ENCODE assay signal across 31 cellular contexts in genomic region chr3:149397528-149397927, GRCh38. TPM values are rescaled to one million over a fixed set of nuclear protein-coding genes. Genes with fewer than 3 reads are reported as not detected.
"Had no signal": no experiment of that assay in that cellular context is flagged by ENCODE, and none has a peak within 500 bp of the region (broad histone marks: within the 10 kb centered on the region; RNA-seq: fewer than 3 reads in every experiment).

No MANE protein-coding gene starts in this region.

- H3K4me3 ChIP-seq: adrenal gland, body of pancreas, esophagus muscularis mucosa, gastroesophageal sphincter, heart right ventricle, hepatocyte had no signal

- H3K4me1 ChIP-seq: gastroesophageal sphincter had no signal

- H3K27ac ChIP-seq: adrenal gland, esophagus muscularis mucosa, gastroesophageal sphincter, heart right ventricle had no signal

- H3K27me3 ChIP-seq: adrenal gland, body of pancreas, esophagus muscularis mucosa, gastroesophageal sphincter, heart right ventricle, hepatocyte had no signal

- H3K9me3 ChIP-seq: adrenal gland, body of pancreas, esophagus muscularis mucosa, gastroesophageal sphincter had no signal

- ATAC-seq: activated CD4-positive, alpha-beta T cell treated with anti-CD3 and anti-CD28 coated beads for 36 hours; activated CD8-positive, alpha-beta memory T cell treated with anti-CD3 and anti-CD28 coated beads, Interleukin-2, amount 10 ng/mL, durations not matched to agents 7 days and 5 days; activated CD8-positive, alpha-beta T cell treated with anti-CD3 and anti-CD28 coated beads, Interleukin-2, amount 10 ng/mL, durations not matched to agents 7 days and 5 days; activated naive CD8-positive, alpha-beta T cell treated with anti-CD3 and anti-CD28 coated beads, Interleukin-2, amount 50 U/mL, for 24 hours; body of pancreas; effector memory CD8-positive, alpha-beta T cell; gastroesophageal sphincter; heart right ventricle had no signal

- DNase-seq: activated CD4-positive, alpha-beta memory T cell treated with anti-CD3 and anti-CD28 coated beads for 36 hours; activated CD4-positive, alpha-beta T cell treated with anti-CD3 and anti-CD28 coated beads for 36 hours; activated CD4-positive, alpha-beta T cell treated with anti-CD3 and anti-CD28 coated beads, Interleukin-2, amount 10 ng/mL, durations not matched to agents 24 days and 14 days; activated CD4-positive, CD25-positive, alpha-beta regulatory T cell; activated CD4-positive, CD25-positive, alpha-beta regulatory T cell treated with anti-CD3 and anti-CD28 coated beads, Interleukin-2, amount 50 U/mL, for 72 hours; activated CD8-positive, alpha-beta memory T cell treated with anti-CD3 and anti-CD28 coated beads, Interleukin-2, amount 10 ng/mL, durations not matched to agents 7 days and 5 days; activated CD8-positive, alpha-beta memory T cell treated with anti-CD3 and anti-CD28 coated beads, Interleukin-2, amount 50 U/mL, for 4 hours; activated CD8-positive, alpha-beta T cell treated with anti-CD3 and anti-CD28 coated beads, Interleukin-2, amount 10 ng/mL, durations not matched to agents 7 days and 5 days; activated effector memory CD4-positive, alpha-beta T cell treated with anti-CD3 and anti-CD28 coated beads, Interleukin-2, amount 50 U/mL, for 16 hours; activated naive CD4-positive, alpha-beta T cell treated with anti-CD3 and anti-CD28 coated beads for 36 hours; activated naive CD8-positive, alpha-beta T cell treated with anti-CD3 and anti-CD28 coated beads for 36 hours; activated naive CD8-positive, alpha-beta T cell treated with anti-CD3 and anti-CD28 coated beads, Interleukin-2, amount 50 U/mL, for 24 hours; activated T-cell treated with anti-CD3 and anti-CD28 coated beads, Interleukin-2, amount 50 U/mL, for 1 hour; activated T-cell treated with anti-CD3 and anti-CD28 coated beads, Interleukin-2, amount 50 U/mL, for 48 hours; adrenal gland; amygdala; aorta; body of pancreas; caudate nucleus; cortex of kidney; dermis blood vessel endothelial cell; effector CD4-positive, alpha-beta T cell; effector memory CD8-positive, alpha-beta T cell; erythroblast; foreskin melanocyte; heart right ventricle had no signal

- H3K36me3 ChIP-seq: adrenal gland, esophagus muscularis mucosa, gastroesophageal sphincter, heart right ventricle had no signal

RNA-seq across cellular contexts. Expression of gene TM4SF1, which starts 20.1 kb away (rescaled TPM):
- total RNA-seq: activated CD4-positive, alpha-beta T cell treated with anti-CD3 and anti-CD28 coated beads for 36 hours; activated CD8-positive, alpha-beta memory T cell treated with anti-CD3 and anti-CD28 coated beads for 36 hours; activated CD8-positive, alpha-beta memory T cell treated with anti-CD3 and anti-CD28 coated beads, Interleukin-2, amount 10 ng/mL, durations not matched to agents 7 days and 5 days; activated CD8-positive, alpha-beta T cell treated with anti-CD3 and anti-CD28 coated beads, Interleukin-2, amount 10 ng/mL, durations not matched to agents 7 days and 5 days; activated naive CD4-positive, alpha-beta T cell treated with anti-CD3 and anti-CD28 coated beads for 36 hours; activated naive CD8-positive, alpha-beta T cell treated with anti-CD3 and anti-CD28 coated beads for 36 hours; activated T-helper 2 cell treated with anti-CD3 and anti-CD28 coated beads, Interferon-gamma antibody, Interleukin-2, Interleukin-4, amounts not matched to agents 10 μg/mL and 5 μg/mL and 100 μg/mL, durations not matched to agents 14 hours and 24 hours and 36 hours had no signal
